18 cellular contexts compared by ENCODE assay signal in genomic region chr2:37453024-37453423, GRCh38.
A peak's percentile ranks its signal among the peaks of the same experiment; 100 is the strongest.
DNase-seq lines count a peak whose midpoint lies in the region; ATAC-seq and TF ChIP-seq lines count a peak whose summit lies in the region.
"Had no signal": no experiment of that assay in that cellular context is flagged by ENCODE, and none has a peak within 500 bp of the region (broad histone marks: within the 10 kb centered on the region; RNA-seq: fewer than 3 reads in every experiment).

No MANE protein-coding gene starts in this region.

- DNase-seq in activated CD4-positive, alpha-beta memory T cell treated with anti-CD3 and anti-CD28 coated beads for 36 hours = no peak
- no peak for DNase-seq in activated CD4-positive, alpha-beta memory T cell treated with anti-CD3 and anti-CD28 coated beads, Interleukin-2, amount 10 ng/mL, durations not matched to agents 7 days and 5 days
- DNase-seq in OCI-M1 (lab: John Stamatoyannopoulos, UW) (peak; percentile 49), dermis blood vessel endothelial cell (peak; percentile 45), natural killer cell (no peak), COLO668 (lab: John Stamatoyannopoulos, UW; ENCODE audit: unreplicated experiment) (no peak)
- DNase-seq in effector CD8-positive, alpha-beta T cell (lab: John Stamatoyannopoulos, UW) = no peak
- no peak for DNase-seq in activated CD4-positive, CD25-positive, alpha-beta regulatory T cell treated with anti-CD3 and anti-CD28 coated beads, Interleukin-2, amount 50 U/mL, for 72 hours
- DNase-seq: AML-193; H7; left ventricle myocardium inferior; naive B cell; NCI-H2081 treated with DMSO at 0.1 percent for 48 hours; NCI-H446; NCI-H82; stimulated activated CD4-positive, alpha-beta T cell treated with anti-CD3 and anti-CD28 coated beads, Interleukin-15, amount 100 ng/mL, for 24 hours had no signal

- no peak overlapping the region for H3K4me3 Mint-ChIP-seq in activated CD4-positive, alpha-beta memory T cell treated with anti-CD3 and anti-CD28 coated beads for 36 hours
- H3K4me3 Mint-ChIP-seq in activated CD4-positive, alpha-beta memory T cell treated with anti-CD3 and anti-CD28 coated beads, Interleukin-2, amount 10 ng/mL, durations not matched to agents 7 days and 5 days = no peak overlapping the region
- H3K4me3 Mint-ChIP-seq in natural killer cell = peak overlapping the region; percentile 68
- H3K4me3 Mint-ChIP-seq: dendritic cell treated with granulocyte-macrophage colony-stimulating factor and Interleukin-4, amounts not matched to agents 40 ng/mL and 50 ng/mL, for 4 days; naive B cell had no signal

- no peaks in the 10 kb centered on the region for H3K36me3 Mint-ChIP-seq in activated CD4-positive, alpha-beta memory T cell treated with anti-CD3 and anti-CD28 coated beads for 36 hours
- peaks cover 11% of the 10 kb centered on the region for H3K36me3 Mint-ChIP-seq in activated CD4-positive, alpha-beta memory T cell treated with anti-CD3 and anti-CD28 coated beads, Interleukin-2, amount 10 ng/mL, durations not matched to agents 7 days and 5 days (ENCODE audit: low read depth)
- peaks cover 14% of the 10 kb centered on the region for H3K36me3 Mint-ChIP-seq in natural killer cell
- H3K36me3 Mint-ChIP-seq: naive B cell had no signal

- peaks cover 38% of the 10 kb centered on the region for H3K4me1 Mint-ChIP-seq in activated CD4-positive, alpha-beta memory T cell treated with anti-CD3 and anti-CD28 coated beads for 36 hours (ENCODE audit: low read depth)
- peaks cover 31% of the 10 kb centered on the region for H3K4me1 Mint-ChIP-seq in activated CD4-positive, alpha-beta memory T cell treated with anti-CD3 and anti-CD28 coated beads, Interleukin-2, amount 10 ng/mL, durations not matched to agents 7 days and 5 days
- peaks cover 39 to 44% of the 10 kb centered on the region in 2 donors for H3K4me1 Mint-ChIP-seq in natural killer cell

- ATAC-seq in natural killer cell = peak in 2 of 3 donors; percentile 53 to 57
- ATAC-seq: activated naive CD4-positive, alpha-beta T cell treated with anti-CD3 and anti-CD28 coated beads, Interleukin-2, amount 50 U/mL, for 72 hours had no signal

- TF ChIP-seq CTCF in natural killer cell (IDR thresholded peaks at IDR 0.05) = no peak

- no peaks in the 10 kb centered on the region for H3K9me3 Mint-ChIP-seq in activated CD4-positive, alpha-beta memory T cell treated with anti-CD3 and anti-CD28 coated beads for 36 hours
- H3K9me3 Mint-ChIP-seq in activated CD4-positive, alpha-beta memory T cell treated with anti-CD3 and anti-CD28 coated beads, Interleukin-2, amount 10 ng/mL, durations not matched to agents 7 days and 5 days = peaks cover 12% of the 10 kb centered on the region
- H3K9me3 Mint-ChIP-seq in natural killer cell = peaks cover 3 to 5% of the 10 kb centered on the region in 2 donors
- H3K9me3 Mint-ChIP-seq: dendritic cell treated with granulocyte-macrophage colony-stimulating factor and Interleukin-4, amounts not matched to agents 40 ng/mL and 50 ng/mL, for 4 days had no signal

- CTCF ChIA-PET in activated CD4-positive, alpha-beta memory T cell treated with anti-CD3 and anti-CD28 coated beads for 36 hours (lab: Charles Lee) = interaction anchor here (0.6 to 1.2 kb wide), 2 partner anchors 84 to 425 kb away, joined by 3 to 7 read pairs; no protein-coding TSS in a partner anchor
- CTCF ChIA-PET in activated CD4-positive, alpha-beta memory T cell treated with anti-CD3 and anti-CD28 coated beads, Interleukin-2, amount 10 ng/mL, durations not matched to agents 7 days and 5 days (lab: Charles Lee) = interaction anchor here (1.1 kb wide), 1 partner anchor 380 kb away, joined by 3 read pairs; no protein-coding TSS in a partner anchor

- intact Hi-C loops in activated CD4-positive, alpha-beta memory T cell treated with anti-CD3 and anti-CD28 coated beads for 36 hours (cut with micrococcal nuclease) = no loop called here
- intact Hi-C loops in natural killer cell (cut with micrococcal nuclease) = no loop called here

- POLR2A ChIA-PET in activated CD4-positive, alpha-beta memory T cell treated with anti-CD3 and anti-CD28 coated beads for 36 hours (lab: Charles Lee) = no interaction called here
- POLR2A ChIA-PET in activated CD4-positive, alpha-beta memory T cell treated with anti-CD3 and anti-CD28 coated beads, Interleukin-2, amount 10 ng/mL, durations not matched to agents 7 days and 5 days (lab: Charles Lee) = interaction anchor here (0.8 to 1.4 kb wide), 2 partner anchors 48 to 170 kb away, joined by 3 read pairs; no protein-coding TSS in a partner anchor

- H3K27me3 Mint-ChIP-seq in activated CD4-positive, alpha-beta memory T cell treated with anti-CD3 and anti-CD28 coated beads for 36 hours = no peaks in the 10 kb centered on the region
- H3K27me3 Mint-ChIP-seq in activated CD4-positive, alpha-beta memory T cell treated with anti-CD3 and anti-CD28 coated beads, Interleukin-2, amount 10 ng/mL, durations not matched to agents 7 days and 5 days = peaks cover 3% of the 10 kb centered on the region
- no peaks in the 10 kb centered on the region for H3K27me3 Mint-ChIP-seq in natural killer cell (ENCODE audit: low read depth in 2 of 2)

- H3K27ac Mint-ChIP-seq in activated CD4-positive, alpha-beta memory T cell treated with anti-CD3 and anti-CD28 coated beads for 36 hours = peak overlapping the region; percentile 60
- no peak overlapping the region for H3K27ac Mint-ChIP-seq in activated CD4-positive, alpha-beta memory T cell treated with anti-CD3 and anti-CD28 coated beads, Interleukin-2, amount 10 ng/mL, durations not matched to agents 7 days and 5 days
- peak overlapping the region; percentile 41 to 79 for H3K27ac Mint-ChIP-seq in natural killer cell
- H3K27ac Mint-ChIP-seq: activated naive CD4-positive, alpha-beta T cell treated with anti-CD3 and anti-CD28 coated beads, Interleukin-2, amount 50 U/mL, for 72 hours; dendritic cell treated with granulocyte-macrophage colony-stimulating factor and Interleukin-4, amounts not matched to agents 40 ng/mL and 50 ng/mL, for 4 days had no signal

Comparison
In these comparisons a context has a peak if more than half of its experiments do, and no peak if none do; other contexts are left out.
1. DNase-seq: peak in OCI-M1 (single experiment) and dermis blood vessel endothelial cell (single experiment); none in activated CD4-positive, alpha-beta memory T cell treated with anti-CD3 and anti-CD28 coated beads for 36 hours (single experiment), activated CD4-positive, alpha-beta memory T cell treated with anti-CD3 and anti-CD28 coated beads, Interleukin-2, amount 10 ng/mL, durations not matched to agents 7 days and 5 days (single experiment), natural killer cell (single experiment), effector CD8-positive, alpha-beta T cell (single experiment), COLO668 (single experiment) and activated CD4-positive, CD25-positive, alpha-beta regulatory T cell treated with anti-CD3 and anti-CD28 coated beads, Interleukin-2, amount 50 U/mL, for 72 hours (single experiment).